ENCODE assay signal across 2 cellular contexts in the genomic region with DNA sequence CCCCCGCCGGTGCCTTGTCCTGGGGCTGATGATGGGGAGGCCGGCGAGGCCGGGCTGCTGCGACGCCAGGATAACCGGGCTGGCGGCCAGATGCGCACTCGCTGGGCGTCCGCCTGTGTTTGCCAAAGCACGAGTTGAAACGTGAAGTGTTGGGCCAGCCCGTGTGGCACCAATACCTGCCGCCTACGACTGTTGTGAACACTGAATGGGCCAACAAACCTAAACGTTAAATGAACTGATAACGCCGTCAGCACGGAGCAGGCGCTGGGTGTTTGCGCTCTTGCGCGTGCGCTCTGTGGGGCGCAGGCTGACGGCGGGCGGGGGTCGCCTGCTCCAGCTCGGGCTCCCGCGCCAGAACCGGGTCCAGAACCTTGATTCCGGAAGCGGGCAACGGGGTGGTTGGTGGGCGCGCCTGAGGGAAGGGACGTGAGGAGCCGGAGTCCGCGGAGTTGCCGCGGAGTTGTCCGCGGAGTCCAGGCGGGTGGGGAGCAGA.
TF ChIP-seq lines count a peak whose summit lies in the region.

No MANE protein-coding gene starts in this region.

TF ChIP-seq in A549, 52 proteins besides CTCF, POLR2A, EP300 and RAD21:
- TF ChIP-seq, protein P1, sequence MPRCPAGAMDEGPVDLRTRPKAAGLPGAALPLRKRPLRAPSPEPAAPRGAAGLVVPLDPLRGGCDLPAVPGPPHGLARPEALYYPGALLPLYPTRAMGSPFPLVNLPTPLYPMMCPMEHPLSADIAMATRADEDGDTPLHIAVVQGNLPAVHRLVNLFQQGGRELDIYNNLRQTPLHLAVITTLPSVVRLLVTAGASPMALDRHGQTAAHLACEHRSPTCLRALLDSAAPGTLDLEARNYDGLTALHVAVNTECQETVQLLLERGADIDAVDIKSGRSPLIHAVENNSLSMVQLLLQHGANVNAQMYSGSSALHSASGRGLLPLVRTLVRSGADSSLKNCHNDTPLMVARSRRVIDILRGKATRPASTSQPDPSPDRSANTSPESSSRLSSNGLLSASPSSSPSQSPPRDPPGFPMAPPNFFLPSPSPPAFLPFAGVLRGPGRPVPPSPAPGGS (IDR thresholded peaks at IDR 0.05) = no peak
- no peak for TF ChIP-seq JUNB (IDR thresholded peaks at IDR 0.05)
- TF ChIP-seq, protein P2, sequence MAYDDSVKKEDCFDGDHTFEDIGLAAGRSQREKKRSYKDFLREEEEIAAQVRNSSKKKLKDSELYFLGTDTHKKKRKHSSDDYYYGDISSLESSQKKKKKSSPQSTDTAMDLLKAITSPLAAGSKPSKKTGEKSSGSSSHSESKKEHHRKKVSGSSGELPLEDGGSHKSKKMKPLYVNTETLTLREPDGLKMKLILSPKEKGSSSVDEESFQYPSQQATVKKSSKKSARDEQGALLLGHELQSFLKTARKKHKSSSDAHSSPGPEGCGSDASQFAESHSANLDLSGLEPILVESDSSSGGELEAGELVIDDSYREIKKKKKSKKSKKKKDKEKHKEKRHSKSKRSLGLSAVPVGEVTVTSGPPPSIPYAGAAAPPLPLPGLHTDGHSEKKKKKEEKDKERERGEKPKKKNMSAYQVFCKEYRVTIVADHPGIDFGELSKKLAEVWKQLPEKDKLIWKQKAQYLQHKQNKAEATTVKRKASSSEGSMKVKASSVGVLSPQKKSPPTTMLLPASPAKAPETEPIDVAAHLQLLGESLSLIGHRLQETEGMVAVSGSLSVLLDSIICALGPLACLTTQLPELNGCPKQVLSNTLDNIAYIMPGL (CRISPR knock-in tag; IDR thresholded peaks at IDR 0.05; ENCODE audit: borderline replicate concordance) = no peak
- no peak for TF ChIP-seq KDM1A (IDR thresholded peaks at IDR 0.05; ENCODE audit: low read depth)

TF ChIP-seq in GM12891, 5 proteins besides CTCF, POLR2A, EP300 and RAD21:
- TF ChIP-seq PAX5 (IDR thresholded peaks at IDR 0.05; ENCODE audit: insufficient read depth, low read length, severe bottlenecking) = no peak
- TF ChIP-seq SPI1 (IDR thresholded peaks at IDR 0.05; ENCODE audit: low read depth, low read length) = no peak
- no peak for TF ChIP-seq POU2F2 (IDR thresholded peaks at IDR 0.05; ENCODE audit: low read depth, low read length)
- no peak for TF ChIP-seq POLR2AphosphoS5 (IDR thresholded peaks at IDR 0.05; ENCODE audit: low read depth, low read length)
- TF ChIP-seq TAF1 (IDR thresholded peaks at IDR 0.05; ENCODE audit: low read depth, low read length) = no peak
TF ChIP-seq in GM12891: peak in this region for 0.
